In the genomic region with DNA sequence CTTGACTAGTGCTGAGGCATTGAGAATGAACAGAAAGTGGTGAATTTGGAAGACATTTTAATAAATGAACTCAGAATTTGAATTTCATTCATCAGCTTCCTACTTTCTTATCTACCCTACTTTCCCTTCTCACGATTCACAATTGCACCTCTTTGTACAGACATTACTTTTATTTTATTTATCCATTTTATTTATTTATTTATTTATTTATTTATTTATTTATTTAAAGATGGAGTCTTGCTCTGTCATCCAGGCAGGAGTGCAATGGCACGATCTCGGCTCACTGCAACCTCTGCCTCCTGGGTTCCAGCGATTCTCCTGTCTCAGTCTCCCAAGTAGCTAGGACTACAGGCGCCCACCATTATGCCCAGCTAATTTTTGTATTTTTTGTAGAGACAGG, we compare ENCODE assay signal across 5 cellular contexts. TPM values are rescaled to one million over a fixed set of nuclear protein-coding genes. Genes with fewer than 3 reads are reported as not detected.
"Had no signal": no experiment of that assay in that cellular context is flagged by ENCODE, and none has a peak within 500 bp of the region (broad histone marks: within the 10 kb centered on the region; RNA-seq: fewer than 3 reads in every experiment).

No MANE protein-coding gene starts in this region.

RNA-seq across cellular contexts. Expression of gene CPXCR1, which starts 5.3 kb away (rescaled TPM):
- total RNA-seq: HepG2, HT-29, HT1080, IMR-90, K562 had no signal
